ENCODE assay signal across 1 cellular context in the genomic region with DNA sequence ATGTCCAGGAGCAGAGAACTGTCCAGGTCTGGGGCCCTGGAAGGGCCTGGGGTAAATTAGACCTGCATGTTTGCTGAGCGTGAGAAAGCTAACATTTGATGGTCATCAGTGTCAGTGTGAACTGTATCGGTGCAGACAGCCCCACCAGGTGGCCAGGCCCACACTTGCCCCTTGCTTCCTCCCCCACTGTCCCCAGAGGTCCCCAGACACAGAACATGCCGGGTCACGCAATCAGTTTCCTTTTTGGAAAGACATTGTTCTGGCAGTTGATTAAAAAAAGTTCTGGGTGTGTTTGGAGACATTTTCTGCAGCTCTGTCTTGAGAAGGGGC.
TF ChIP-seq lines count a peak whose summit lies in the region.

No MANE protein-coding gene starts in this region.

TF ChIP-seq in HepG2, 621 proteins besides CTCF, POLR2A, EP300 and RAD21 (continued from another document and continues in another):
- TF ChIP-seq KDM2A (CRISPR knock-in tag; IDR thresholded peaks at IDR 0.05; ENCODE audit: borderline replicate concordance, low read depth), result no peak
- TF ChIP-seq ZNF335 (CRISPR knock-in tag; IDR thresholded peaks at IDR 0.05), result no peak
- TF ChIP-seq WIZ (CRISPR knock-in tag; IDR thresholded peaks at IDR 0.05), result no peak
- no peak for TF ChIP-seq HNRNPLL (IDR thresholded peaks at IDR 0.05; ENCODE audit: low read depth, low read length, poor library complexity, severe bottlenecking)
- TF ChIP-seq, protein P1, sequence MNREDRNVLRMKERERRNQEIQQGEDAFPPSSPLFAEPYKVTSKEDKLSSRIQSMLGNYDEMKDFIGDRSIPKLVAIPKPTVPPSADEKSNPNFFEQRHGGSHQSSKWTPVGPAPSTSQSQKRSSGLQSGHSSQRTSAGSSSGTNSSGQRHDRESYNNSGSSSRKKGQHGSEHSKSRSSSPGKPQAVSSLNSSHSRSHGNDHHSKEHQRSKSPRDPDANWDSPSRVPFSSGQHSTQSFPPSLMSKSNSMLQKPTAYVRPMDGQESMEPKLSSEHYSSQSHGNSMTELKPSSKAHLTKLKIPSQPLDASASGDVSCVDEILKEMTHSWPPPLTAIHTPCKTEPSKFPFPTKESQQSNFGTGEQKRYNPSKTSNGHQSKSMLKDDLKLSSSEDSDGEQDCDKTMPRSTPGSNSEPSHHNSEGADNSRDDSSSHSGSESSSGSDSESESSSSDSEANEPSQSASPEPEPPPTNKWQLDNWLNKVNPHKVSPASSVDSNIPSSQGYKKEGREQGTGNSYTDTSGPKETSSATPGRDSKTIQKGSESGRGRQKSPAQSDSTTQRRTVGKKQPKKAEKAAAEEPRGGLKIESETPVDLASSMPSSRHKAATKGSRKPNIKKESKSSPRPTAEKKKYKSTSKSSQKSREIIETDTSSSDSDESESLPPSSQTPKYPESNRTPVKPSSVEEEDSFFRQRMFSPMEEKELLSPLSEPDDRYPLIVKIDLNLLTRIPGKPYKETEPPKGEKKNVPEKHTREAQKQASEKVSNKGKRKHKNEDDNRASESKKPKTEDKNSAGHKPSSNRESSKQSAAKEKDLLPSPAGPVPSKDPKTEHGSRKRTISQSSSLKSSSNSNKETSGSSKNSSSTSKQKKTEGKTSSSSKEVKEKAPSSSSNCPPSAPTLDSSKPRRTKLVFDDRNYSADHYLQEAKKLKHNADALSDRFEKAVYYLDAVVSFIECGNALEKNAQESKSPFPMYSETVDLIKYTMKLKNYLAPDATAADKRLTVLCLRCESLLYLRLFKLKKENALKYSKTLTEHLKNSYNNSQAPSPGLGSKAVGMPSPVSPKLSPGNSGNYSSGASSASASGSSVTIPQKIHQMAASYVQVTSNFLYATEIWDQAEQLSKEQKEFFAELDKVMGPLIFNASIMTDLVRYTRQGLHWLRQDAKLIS (CRISPR knock-in tag; IDR thresholded peaks at IDR 0.05), result no peak
- peak; percentile 35; the same call in 1 of the 2 replicates for TF ChIP-seq TFDP1 (CRISPR knock-in tag; IDR thresholded peaks at IDR 0.05; ENCODE audit: borderline replicate concordance)
- TF ChIP-seq ZNF230 (CRISPR knock-in tag; IDR thresholded peaks at IDR 0.05), result no peak
- no peak for TF ChIP-seq ZNF629 (CRISPR knock-in tag; conservative IDR thresholded peaks at IDR 0.05)
- no peak for TF ChIP-seq MIXL1 (CRISPR knock-in tag; IDR thresholded peaks at IDR 0.05)
- peak; percentile 64 for TF ChIP-seq SMC3 (IDR thresholded peaks at IDR 0.05; ENCODE audit: low read length)
- TF ChIP-seq ZFP91 (CRISPR knock-in tag; IDR thresholded peaks at IDR 0.05; ENCODE audit: borderline replicate concordance), result no peak
- TF ChIP-seq ZNF672 (CRISPR knock-in tag; IDR thresholded peaks at IDR 0.05), result no peak
- peak; percentile 56; the same call in 1 of the 2 replicates for TF ChIP-seq ZFY (CRISPR knock-in tag; IDR thresholded peaks at IDR 0.05)
- no peak for TF ChIP-seq SNRNP70 (IDR thresholded peaks at IDR 0.05; ENCODE audit: low read depth, low read length)
- TF ChIP-seq FOXP1 (IDR thresholded peaks at IDR 0.05), result no peak
- TF ChIP-seq FOXP1 (CRISPR knock-in tag; IDR thresholded peaks at IDR 0.05), result no peak
- TF ChIP-seq MXI1 (IDR thresholded peaks at IDR 0.05; ENCODE audit: borderline replicate concordance, low read depth, low read length), result no peak
- no peak for TF ChIP-seq ZNF670 (CRISPR knock-in tag; IDR thresholded peaks at IDR 0.05; ENCODE audit: borderline replicate concordance)
- 0 out of 2 replicates have a peak, but pooled peaks have one; percentile 15 for TF ChIP-seq BCL6 (CRISPR knock-in tag; IDR thresholded peaks at IDR 0.05)
- no peak for TF ChIP-seq SMYD3 (CRISPR knock-in tag; IDR thresholded peaks at IDR 0.05)
- TF ChIP-seq, protein P2, sequence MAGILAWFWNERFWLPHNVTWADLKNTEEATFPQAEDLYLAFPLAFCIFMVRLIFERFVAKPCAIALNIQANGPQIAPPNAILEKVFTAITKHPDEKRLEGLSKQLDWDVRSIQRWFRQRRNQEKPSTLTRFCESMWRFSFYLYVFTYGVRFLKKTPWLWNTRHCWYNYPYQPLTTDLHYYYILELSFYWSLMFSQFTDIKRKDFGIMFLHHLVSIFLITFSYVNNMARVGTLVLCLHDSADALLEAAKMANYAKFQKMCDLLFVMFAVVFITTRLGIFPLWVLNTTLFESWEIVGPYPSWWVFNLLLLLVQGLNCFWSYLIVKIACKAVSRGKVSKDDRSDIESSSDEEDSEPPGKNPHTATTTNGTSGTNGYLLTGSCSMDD (CRISPR knock-in tag; IDR thresholded peaks at IDR 0.05), result no peak
- TF ChIP-seq NFE2L1 (CRISPR knock-in tag; IDR thresholded peaks at IDR 0.05; ENCODE audit: borderline replicate concordance), result no peak
- no peak for TF ChIP-seq KAT8 (CRISPR knock-in tag; IDR thresholded peaks at IDR 0.05)
- TF ChIP-seq ZSCAN9 (CRISPR knock-in tag; IDR thresholded peaks at IDR 0.05; ENCODE audit: borderline replicate concordance), result no peak
- TF ChIP-seq, protein P3, sequence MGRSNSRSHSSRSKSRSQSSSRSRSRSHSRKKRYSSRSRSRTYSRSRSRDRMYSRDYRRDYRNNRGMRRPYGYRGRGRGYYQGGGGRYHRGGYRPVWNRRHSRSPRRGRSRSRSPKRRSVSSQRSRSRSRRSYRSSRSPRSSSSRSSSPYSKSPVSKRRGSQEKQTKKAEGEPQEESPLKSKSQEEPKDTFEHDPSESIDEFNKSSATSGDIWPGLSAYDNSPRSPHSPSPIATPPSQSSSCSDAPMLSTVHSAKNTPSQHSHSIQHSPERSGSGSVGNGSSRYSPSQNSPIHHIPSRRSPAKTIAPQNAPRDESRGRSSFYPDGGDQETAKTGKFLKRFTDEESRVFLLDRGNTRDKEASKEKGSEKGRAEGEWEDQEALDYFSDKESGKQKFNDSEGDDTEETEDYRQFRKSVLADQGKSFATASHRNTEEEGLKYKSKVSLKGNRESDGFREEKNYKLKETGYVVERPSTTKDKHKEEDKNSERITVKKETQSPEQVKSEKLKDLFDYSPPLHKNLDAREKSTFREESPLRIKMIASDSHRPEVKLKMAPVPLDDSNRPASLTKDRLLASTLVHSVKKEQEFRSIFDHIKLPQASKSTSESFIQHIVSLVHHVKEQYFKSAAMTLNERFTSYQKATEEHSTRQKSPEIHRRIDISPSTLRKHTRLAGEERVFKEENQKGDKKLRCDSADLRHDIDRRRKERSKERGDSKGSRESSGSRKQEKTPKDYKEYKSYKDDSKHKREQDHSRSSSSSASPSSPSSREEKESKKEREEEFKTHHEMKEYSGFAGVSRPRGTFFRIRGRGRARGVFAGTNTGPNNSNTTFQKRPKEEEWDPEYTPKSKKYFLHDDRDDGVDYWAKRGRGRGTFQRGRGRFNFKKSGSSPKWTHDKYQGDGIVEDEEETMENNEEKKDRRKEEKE (IDR thresholded peaks at IDR 0.05), result no peak
- no peak for TF ChIP-seq ZNF260 (CRISPR knock-in tag; IDR thresholded peaks at IDR 0.05; ENCODE audit: borderline replicate concordance, low read depth)
- TF ChIP-seq, protein P4, sequence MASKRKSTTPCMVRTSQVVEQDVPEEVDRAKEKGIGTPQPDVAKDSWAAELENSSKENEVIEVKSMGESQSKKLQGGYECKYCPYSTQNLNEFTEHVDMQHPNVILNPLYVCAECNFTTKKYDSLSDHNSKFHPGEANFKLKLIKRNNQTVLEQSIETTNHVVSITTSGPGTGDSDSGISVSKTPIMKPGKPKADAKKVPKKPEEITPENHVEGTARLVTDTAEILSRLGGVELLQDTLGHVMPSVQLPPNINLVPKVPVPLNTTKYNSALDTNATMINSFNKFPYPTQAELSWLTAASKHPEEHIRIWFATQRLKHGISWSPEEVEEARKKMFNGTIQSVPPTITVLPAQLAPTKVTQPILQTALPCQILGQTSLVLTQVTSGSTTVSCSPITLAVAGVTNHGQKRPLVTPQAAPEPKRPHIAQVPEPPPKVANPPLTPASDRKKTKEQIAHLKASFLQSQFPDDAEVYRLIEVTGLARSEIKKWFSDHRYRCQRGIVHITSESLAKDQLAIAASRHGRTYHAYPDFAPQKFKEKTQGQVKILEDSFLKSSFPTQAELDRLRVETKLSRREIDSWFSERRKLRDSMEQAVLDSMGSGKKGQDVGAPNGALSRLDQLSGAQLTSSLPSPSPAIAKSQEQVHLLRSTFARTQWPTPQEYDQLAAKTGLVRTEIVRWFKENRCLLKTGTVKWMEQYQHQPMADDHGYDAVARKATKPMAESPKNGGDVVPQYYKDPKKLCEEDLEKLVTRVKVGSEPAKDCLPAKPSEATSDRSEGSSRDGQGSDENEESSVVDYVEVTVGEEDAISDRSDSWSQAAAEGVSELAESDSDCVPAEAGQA (IDR thresholded peaks at IDR 0.05; ENCODE audit: low read depth), result no peak
- TF ChIP-seq, protein P4 (CRISPR knock-in tag; IDR thresholded peaks at IDR 0.05; ENCODE audit: borderline replicate concordance), result no peak
- no peak for TF ChIP-seq ARID4A (CRISPR knock-in tag; IDR thresholded peaks at IDR 0.05; ENCODE audit: borderline replicate concordance)
- no peak for TF ChIP-seq TRIM24 (CRISPR knock-in tag; IDR thresholded peaks at IDR 0.05)
- no peak for TF ChIP-seq KDM1A (CRISPR knock-in tag; IDR thresholded peaks at IDR 0.05)
